2 cellular contexts compared by ENCODE assay signal in genomic region chr9:112624711-112625707, GRCh38.
TF ChIP-seq lines count a peak whose summit lies in the region.

No MANE protein-coding gene starts in this region.

TF ChIP-seq in IMR-90, 13 proteins besides CTCF, POLR2A, EP300 and RAD21:
- TF ChIP-seq RFX5 (IDR thresholded peaks at IDR 0.05; ENCODE audit: low read depth, low read length) (no peak), USF2 (IDR thresholded peaks at IDR 0.05; ENCODE audit: low read depth, low read length) (no peak), FOS (IDR thresholded peaks at IDR 0.05; ENCODE audit: low read depth, low read length) (no peak), BHLHE40 (IDR thresholded peaks at IDR 0.05; ENCODE audit: low read depth, low read length) (no peak), RCOR1 (IDR thresholded peaks at IDR 0.05; ENCODE audit: insufficient replicate concordance, low read length) (no peak), NFE2L2 (IDR thresholded peaks at IDR 0.05; ENCODE audit: low read depth, low read length) (no peak), SMC3 (IDR thresholded peaks at IDR 0.05; ENCODE audit: low read depth, low read length) (no peak), MAZ (IDR thresholded peaks at IDR 0.05; ENCODE audit: borderline replicate concordance, low read depth, low read length) (no peak), MXI1 (IDR thresholded peaks at IDR 0.05; ENCODE audit: borderline replicate concordance, low read depth, low read length) (no peak), CHD1 (IDR thresholded peaks at IDR 0.05; ENCODE audit: low read depth, low read length) (no peak)
- TF ChIP-seq, protein P1, sequence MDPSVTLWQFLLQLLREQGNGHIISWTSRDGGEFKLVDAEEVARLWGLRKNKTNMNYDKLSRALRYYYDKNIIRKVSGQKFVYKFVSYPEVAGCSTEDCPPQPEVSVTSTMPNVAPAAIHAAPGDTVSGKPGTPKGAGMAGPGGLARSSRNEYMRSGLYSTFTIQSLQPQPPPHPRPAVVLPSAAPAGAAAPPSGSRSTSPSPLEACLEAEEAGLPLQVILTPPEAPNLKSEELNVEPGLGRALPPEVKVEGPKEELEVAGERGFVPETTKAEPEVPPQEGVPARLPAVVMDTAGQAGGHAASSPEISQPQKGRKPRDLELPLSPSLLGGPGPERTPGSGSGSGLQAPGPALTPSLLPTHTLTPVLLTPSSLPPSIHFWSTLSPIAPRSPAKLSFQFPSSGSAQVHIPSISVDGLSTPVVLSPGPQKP (IDR thresholded peaks at IDR 0.05; ENCODE audit: borderline replicate concordance, low read depth, low read length) = no peak

TF ChIP-seq in K562, 482 proteins besides CTCF, POLR2A, EP300 and RAD21:
- TF ChIP-seq IFI16 (CRISPR knock-in tag; IDR thresholded peaks at IDR 0.05) (no peak), ZNF121 (CRISPR knock-in tag; conservative IDR thresholded peaks at IDR 0.05) (peak; percentile 66), ZNF436 (CRISPR knock-in tag; IDR thresholded peaks at IDR 0.05) (no peak), IRF2 (CRISPR knock-in tag; IDR thresholded peaks at IDR 0.05) (no peak), NONO (IDR thresholded peaks at IDR 0.05; ENCODE audit: low read depth in 2 of 2, low read length in 1 of 2) (no peak)
TF ChIP-seq in K562: peak in this region for 1.
